In genomic region chr7:128909605-128910568, GRCh38 we compare ENCODE assay signal across 1 cellular context.
TF ChIP-seq lines count a peak whose summit lies in the region.

No MANE protein-coding gene starts in this region.

TF ChIP-seq in H1, 55 proteins besides CTCF, POLR2A, EP300 and RAD21:
- TF ChIP-seq CHD7 (IDR thresholded peaks at IDR 0.05; ENCODE audit: insufficient replicate concordance, low read length) (no peak), ZNF274 (IDR thresholded peaks at IDR 0.05; ENCODE audit: borderline replicate concordance, extremely low read depth, low read length) (no peak), HDAC6 (IDR thresholded peaks at IDR 0.05; ENCODE audit: low read depth, low read length) (no peak), EZH2 (IDR thresholded peaks at IDR 0.05; ENCODE audit: low read depth, low read length, severe bottlenecking) (peak; percentile 68), USF2 (IDR thresholded peaks at IDR 0.05; ENCODE audit: low read length) (no peak), CTBP2 (IDR thresholded peaks at IDR 0.05; ENCODE audit: borderline replicate concordance, insufficient read depth, insufficient read length, low read length) (no peak), KDM1A (IDR thresholded peaks at IDR 0.05; ENCODE audit: borderline replicate concordance, low read length) (no peak; the same call in 1 of the 2 replicates), POU5F1 (IDR thresholded peaks at IDR 0.05; ENCODE audit: low read depth, low read length) (no peak), YY1 (IDR thresholded peaks at IDR 0.05; ENCODE audit: low read depth, low read length) (no peak), ASH2L (IDR thresholded peaks at IDR 0.05; ENCODE audit: low read length) (peak; percentile 79), GTF2F1 (IDR thresholded peaks at IDR 0.05; ENCODE audit: borderline replicate concordance, low read depth, low read length) (no peak), PHF8 (conservative IDR thresholded peaks at IDR 0.05; ENCODE audit: low read depth, low read length) (0 out of 2 replicates have a peak, but pooled peaks have one; percentile 40), ATF2 (IDR thresholded peaks at IDR 0.05; ENCODE audit: low read length) (no peak), MAX (IDR thresholded peaks at IDR 0.05) (no peak), SP4 (IDR thresholded peaks at IDR 0.05; ENCODE audit: low read length) (no peak), TEAD4 (IDR thresholded peaks at IDR 0.05; ENCODE audit: low read depth, low read length) (no peak), SUZ12 (IDR thresholded peaks at IDR 0.05; ENCODE audit: low read length) (peak; percentile 69), RBBP5 (IDR thresholded peaks at IDR 0.05; ENCODE audit: borderline replicate concordance, low read depth, low read length) (0 out of 2 replicates have a peak, but pooled peaks have one; percentile 11), SP2 (IDR thresholded peaks at IDR 0.05; ENCODE audit: low read length) (no peak), CHD2 (IDR thresholded peaks at IDR 0.05; ENCODE audit: low read length) (no peak), GABPA (IDR thresholded peaks at IDR 0.05; ENCODE audit: borderline replicate concordance, insufficient read depth, low read length) (no peak), BACH1 (IDR thresholded peaks at IDR 0.05; ENCODE audit: low read length) (no peak)
